In genomic region chr20:10040070-10040970, GRCh38 we compare ENCODE assay signal across 17 cellular contexts. TPM values are rescaled to one million over a fixed set of nuclear protein-coding genes. Genes with fewer than 3 reads are reported as not detected.
A peak's percentile ranks its signal among the peaks of the same experiment; 100 is the strongest.
DNase-seq lines count a peak whose midpoint lies in the region; ATAC-seq, FAIRE-seq and TF ChIP-seq lines count a peak whose summit lies in the region.
"Had no signal": no experiment of that assay in that cellular context is flagged by ENCODE, and none has a peak within 500 bp of the region (broad histone marks: within the 10 kb centered on the region; RNA-seq: fewer than 3 reads in every experiment).

No MANE protein-coding gene starts in this region.

- peaks cover 17 to 23% of the 10 kb centered on the region in 2 donors for H3K36me3 Mint-ChIP-seq in CD4-positive, alpha-beta memory T cell

- TF ChIP-seq POLR2A in A549 (IDR thresholded peaks at IDR 0.05; ENCODE audit: low read length) (no peak), gastrocnemius medialis (IDR thresholded peaks at IDR 0.05) (no peak), esophagus squamous epithelium (IDR thresholded peaks at IDR 0.05) (no peak)

- H3K4me1 Mint-ChIP-seq in CD4-positive, alpha-beta memory T cell, result peaks cover 14 to 16% (median 15%) of the 10 kb centered on the region in 4 donors

- peaks cover 27% of the 10 kb centered on the region for H3K4me1 ChIP-seq in A549
- H3K4me1 ChIP-seq in gastrocnemius medialis, result no peaks in the 10 kb centered on the region
- peaks cover 6% of the 10 kb centered on the region for H3K4me1 ChIP-seq in CD4-positive, alpha-beta memory T cell (ENCODE audit: insufficient read depth, low read length)
- H3K4me1 ChIP-seq in esophagus squamous epithelium, result peaks cover 0 to 6% (median 5%) of the 10 kb centered on the region in 3 donors

- H3K4me3 ChIP-seq in A549 (no peak overlapping the region), fibroblast of the aortic adventitia (ENCODE audit: low read depth, low read length) (no peak overlapping the region), gastrocnemius medialis (no peak overlapping the region), esophagus squamous epithelium (no peak overlapping the region)
- no peak overlapping the region for H3K4me3 ChIP-seq in CD4-positive, alpha-beta memory T cell (ENCODE audit: low read length in 2 of 2)
- H3K4me3 ChIP-seq: cardiac muscle cell, GM23338, heart left ventricle, thoracic aorta had no signal

- TF ChIP-seq RAD21 in A549 (conservative IDR thresholded peaks at IDR 0.05 in 1 of 2, IDR thresholded peaks at IDR 0.05 in 1 of 2), result no peak

- peak; percentile 95 for FAIRE-seq in A549 (lab: Jason Lieb, UNC)

- intact Hi-C loops in gastrocnemius medialis (cut with DNase I; ENCODE audit: low total_unique reads) (no loop called here), esophagus squamous epithelium (cut with DNase I) (no loop called here)
- intact Hi-C loops in CD4-positive, alpha-beta memory T cell (cut with micrococcal nuclease), result no loop called here

- H3K36me3 ChIP-seq in gastrocnemius medialis, result no peaks in the 10 kb centered on the region
- no peaks in the 10 kb centered on the region for H3K36me3 ChIP-seq in CD4-positive, alpha-beta memory T cell (ENCODE audit: insufficient read depth, low read length)
- H3K36me3 ChIP-seq in esophagus squamous epithelium, result peaks cover 0 to 7% (median 0%) of the 10 kb centered on the region in 3 donors
- H3K36me3 ChIP-seq: cardiac muscle cell, thoracic aorta had no signal

- H3K27me3 ChIP-seq in gastrocnemius medialis (no peaks in the 10 kb centered on the region), esophagus squamous epithelium (no peaks in the 10 kb centered on the region)
- no peaks in the 10 kb centered on the region for H3K27me3 ChIP-seq in CD4-positive, alpha-beta memory T cell (ENCODE audit: insufficient read depth, low read length)
- H3K27me3 ChIP-seq: cardiac muscle cell, heart left ventricle had no signal

- H3K9me3 ChIP-seq in A549 (no peaks in the 10 kb centered on the region), gastrocnemius medialis (no peaks in the 10 kb centered on the region), esophagus squamous epithelium (no peaks in the 10 kb centered on the region)
- no peaks in the 10 kb centered on the region for H3K9me3 ChIP-seq in CD4-positive, alpha-beta memory T cell (ENCODE audit: control insufficient read depth in 1 of 2, low read length in 2 of 2)
- H3K9me3 ChIP-seq: heart left ventricle, thoracic aorta had no signal

- 43% methylated on average over 5 of the region's 5 CpGs for WGBS in A549 (ENCODE audit: missing lambda C conversion rate)
- WGBS in esophagus squamous epithelium, 2 donors, result 60 to 70% methylated on average over 5 of the region's 5 CpGs

- POLR2A ChIA-PET in A549 (lab: Yijun Ruan, JAX), result no interaction called here
- POLR2A ChIA-PET in CD4-positive, alpha-beta memory T cell (lab: Charles Lee; ENCODE audit: partially characterized antibody), result no interaction called here

- peak overlapping the region; percentile 43 for H3K4me2 ChIP-seq in A549
- H3K4me2 ChIP-seq: GM23338 had no signal

- in situ Hi-C loops in gastrocnemius medialis (cut with MboI; ENCODE audit: low sequenced_read_pairs in 4 of 4), result no loop called here

- no peak overlapping the region for H3K4me3 Mint-ChIP-seq in CD4-positive, alpha-beta memory T cell
- H3K4me3 Mint-ChIP-seq: GM23338 had no signal

- DNase-seq in A549 (ENCODE audit: low read depth in 1 of 2, low spot score in 1 of 2) (peak; percentile 56 to 60), RPMI7951 (ENCODE audit: low read depth) (peak; percentile 96), fibroblast of the aortic adventitia (ENCODE audit: low read depth) (peak; percentile 40), gastrocnemius medialis (no peak), esophagus squamous epithelium (lab: John Stamatoyannopoulos, UW) (no peak)
- DNase-seq in CD4-positive, alpha-beta memory T cell, result no peak
- DNase-seq: activated CD8-positive, alpha-beta memory T cell treated with anti-CD3 and anti-CD28 coated beads, Interleukin-2, amount 50 U/mL, for 4 hours; CD4-positive, CD25-positive, alpha-beta regulatory T cell; heart left ventricle; NCI-H1930; stimulated activated CD4-positive, alpha-beta T cell treated with anti-CD3 and anti-CD28 coated beads, Interleukin-4, amount 100 ng/mL, for 24 hours had no signal

- no peak for TF ChIP-seq EP300 in A549 (IDR thresholded peaks at IDR 0.05)

- peak overlapping the region; percentile 3 to 56; a peak in 3 of 6 replicates for H3K27ac ChIP-seq in A549
- H3K27ac ChIP-seq in gastrocnemius medialis, result no peak overlapping the region
- H3K27ac ChIP-seq in CD4-positive, alpha-beta memory T cell (ENCODE audit: low read depth, low read length), result no peak overlapping the region
- no peak overlapping the region for H3K27ac ChIP-seq in esophagus squamous epithelium
- H3K27ac ChIP-seq: cardiac muscle cell, heart left ventricle, thoracic aorta had no signal

- no peak for TF ChIP-seq CTCF in A549 (IDR thresholded peaks at IDR 0.05)
- TF ChIP-seq CTCF in fibroblast of the aortic adventitia (IDR thresholded peaks at IDR 0.05; ENCODE audit: insufficient read depth, low read length), result no peak
- no peak for TF ChIP-seq CTCF in gastrocnemius medialis (IDR thresholded peaks at IDR 0.05 in 4 of 5, conservative IDR thresholded peaks at IDR 0.05 in 1 of 5)
- TF ChIP-seq CTCF in esophagus squamous epithelium (IDR thresholded peaks at IDR 0.05), result no peak

- H3K27ac Mint-ChIP-seq in CD4-positive, alpha-beta memory T cell, result no peak overlapping the region
- H3K27ac Mint-ChIP-seq: CD4-positive, CD25-positive, alpha-beta regulatory T cell; GM23338 had no signal

- CTCF ChIA-PET in A549 (lab: Yijun Ruan, JAX), result interaction anchor here (0.8 to 12.4 kb wide), 4 partner anchors 12 to 373 kb away, joined by 3 to 86 read pairs (median 7); no protein-coding TSS in a partner anchor
- CTCF ChIA-PET in CD4-positive, alpha-beta memory T cell (lab: Charles Lee; ENCODE audit: partially characterized antibody), result no interaction called here

- ATAC-seq in A549 (peak; percentile 64 to 84; a peak in 4 of 6 replicates), GM19035 (IDR thresholded peaks at IDR 0.05; ENCODE audit: unreplicated experiment) (peak; percentile 41), gastrocnemius medialis (no peak), GM19452 (IDR thresholded peaks at IDR 0.05; ENCODE audit: unreplicated experiment) (no peak)
- ATAC-seq: GM23338, heart left ventricle had no signal

- H3K27me3 Mint-ChIP-seq in CD4-positive, alpha-beta memory T cell, result no peaks in the 10 kb centered on the region
- H3K27me3 Mint-ChIP-seq: CD4-positive, CD25-positive, alpha-beta regulatory T cell had no signal

- H3K9me3 Mint-ChIP-seq in CD4-positive, alpha-beta memory T cell, result no peaks in the 10 kb centered on the region
- H3K9me3 Mint-ChIP-seq: CD4-positive, CD25-positive, alpha-beta regulatory T cell; GM23338 had no signal

TF ChIP-seq in A549, 52 proteins besides CTCF, POLR2A, EP300 and RAD21:
- TF ChIP-seq JUNB (IDR thresholded peaks at IDR 0.05), result peak; percentile 76
- peak; percentile 83 for TF ChIP-seq FOSL2 (IDR thresholded peaks at IDR 0.05)
- TF ChIP-seq FOSL2 (CRISPR knock-in tag; IDR thresholded peaks at IDR 0.05), result peak; percentile 90
- peak; percentile 34; the same call in 1 of the 2 replicates for TF ChIP-seq MAX (IDR thresholded peaks at IDR 0.05)
- no peak for TF ChIP-seq NFE2L2 (conservative IDR thresholded peaks at IDR 0.05; ENCODE audit: low read length)
- no peak for TF ChIP-seq SREBF2 (IDR thresholded peaks at IDR 0.05)

RNA-seq across cellular contexts. Expression of gene ANKEF1, which starts 5.5 kb away (rescaled TPM):
- polyA plus RNA-seq in A549 (2011; rRNA removed) (19.7 and 21.2 TPM in 2 replicates), A549 (2017; fragmentation: RNase III; extraction: RNeasy Plus Mini Kit Qiagen cat#74134 plus additional on column Dnase treatment) (11.5 to 11.8 TPM (median 11.7 TPM) in 3 replicates)
- polyA plus RNA-seq in A549 (2012; cell fraction: cytosol; rRNA removed), result 4.0 and 4.5 TPM in 2 replicates
- 1.6 and 2.4 TPM in 2 replicates for polyA plus RNA-seq in A549 (2012; cell fraction: nucleus; rRNA removed)
- polyA minus RNA-seq in A549 (2011; rRNA and poly(A)+ RNA removed), result 13.1 and 13.5 TPM in 2 replicates
- 9.7 and 11.4 TPM in 2 replicates for total RNA-seq in RPMI7951 (2014; rRNA removed; shearing (Covaris generic))
- total RNA-seq in fibroblast of the aortic adventitia (ENCODE audit: low replicate concordance) (0.65 and 1.8 TPM in 2 replicates), gastrocnemius medialis (1 to 10 TPM in 2 of 4 donors, under 1 TPM in 2; 0.62 to 1.4 (median 1.0) TPM), esophagus squamous epithelium (1 to 10 TPM; 4.4 to 5.7 (median 5.0) TPM)
- total RNA-seq in CD4-positive, alpha-beta memory T cell, result 1 to 10 TPM; 5.0 to 5.1 TPM
- 1 to 10 TPM; 5.2 to 7.8 TPM for polyA plus RNA-seq in CD4-positive, alpha-beta memory T cell
- total RNA-seq: myocyte had no signal

Comparison
In these comparisons a context has a peak if more than half of its experiments do, and no peak if none do; other contexts are left out.
1. ATAC-seq: peak in A549 (2 of 2) and GM19035 (single experiment); none in gastrocnemius medialis (0 of 2) and GM19452 (single experiment).
2. DNase-seq: peak in A549 (2 of 2), RPMI7951 (single experiment) and fibroblast of the aortic adventitia (single experiment); none in gastrocnemius medialis (0 of 2), CD4-positive, alpha-beta memory T cell (0 of 5) and esophagus squamous epithelium (single experiment).
3. H3K27ac ChIP-seq: peak in A549 (2 of 2); none in gastrocnemius medialis (0 of 4), CD4-positive, alpha-beta memory T cell (single experiment) and esophagus squamous epithelium (0 of 4).